ENCODE assay signal across 28 cellular contexts in the genomic region with DNA sequence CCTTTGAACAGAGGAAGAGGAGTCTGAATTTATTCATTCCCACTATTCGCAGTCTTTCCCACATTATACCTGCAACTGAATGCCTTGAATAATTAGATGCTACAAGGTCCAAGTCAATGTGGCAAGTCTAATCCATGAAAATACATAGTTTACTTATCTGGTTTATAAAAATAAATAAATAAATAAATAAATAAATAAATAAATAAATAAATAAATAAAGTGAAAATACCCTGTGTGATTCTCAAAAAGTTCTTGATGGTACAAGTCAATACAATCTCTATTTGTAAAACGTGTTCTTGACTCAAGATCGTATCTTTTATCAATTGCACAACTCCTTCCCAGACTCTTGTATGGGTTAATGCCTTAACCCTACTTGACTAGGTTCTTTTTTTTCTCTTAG.
"Had no signal": no experiment of that assay in that cellular context is flagged by ENCODE, and none has a peak within 500 bp of the region (broad histone marks: within the 10 kb centered on the region; RNA-seq: fewer than 3 reads in every experiment).

No MANE protein-coding gene starts in this region.

- H3K27ac ChIP-seq: colonic mucosa, coronary artery, dorsolateral prefrontal cortex, epithelial cell of prostate, esophagus muscularis mucosa, esophagus squamous epithelium, foreskin keratinocyte, gastrocnemius medialis, gastroesophageal sphincter, heart left ventricle, heart right ventricle, hepatocyte had no signal

- H3K4me1 ChIP-seq: colonic mucosa, esophagus muscularis mucosa, esophagus squamous epithelium, foreskin keratinocyte, gastrocnemius medialis, gastroesophageal sphincter, heart left ventricle, heart right ventricle had no signal

- H3K36me3 ChIP-seq: colonic mucosa, esophagus muscularis mucosa, esophagus squamous epithelium, gastrocnemius medialis, gastroesophageal sphincter, heart left ventricle, heart right ventricle had no signal

- H3K4me2 ChIP-seq: hepatocyte had no signal

- H3K4me3 ChIP-seq: colonic mucosa, coronary artery, dorsolateral prefrontal cortex, esophagus muscularis mucosa, esophagus squamous epithelium, gastrocnemius medialis, gastroesophageal sphincter, heart left ventricle, heart right ventricle, hepatocyte had no signal

- FAIRE-seq: endometrium, endothelial cell of umbilical vein, frontal cortex had no signal

- H3K9me3 ChIP-seq: colonic mucosa, esophagus muscularis mucosa, esophagus squamous epithelium, gastrocnemius medialis had no signal

- ATAC-seq: effector memory CD8-positive, alpha-beta T cell; esophagus mucosa; foreskin keratinocyte; gastrocnemius medialis; gastroesophageal sphincter; heart left ventricle; heart right ventricle had no signal

- DNase-seq: colonic mucosa; cortex of kidney; dermis blood vessel endothelial cell; dorsolateral prefrontal cortex; effector CD4-positive, alpha-beta T cell; effector CD8-positive, alpha-beta T cell; effector memory CD4-positive, alpha-beta T cell; effector memory CD8-positive, alpha-beta T cell; endodermal cell; erythroblast; esophagus squamous epithelium; foreskin fibroblast; foreskin keratinocyte; foreskin melanocyte; gastrocnemius medialis; glutamatergic neuron; head of caudate nucleus; heart left ventricle; heart right ventricle had no signal
